In the genomic region with DNA sequence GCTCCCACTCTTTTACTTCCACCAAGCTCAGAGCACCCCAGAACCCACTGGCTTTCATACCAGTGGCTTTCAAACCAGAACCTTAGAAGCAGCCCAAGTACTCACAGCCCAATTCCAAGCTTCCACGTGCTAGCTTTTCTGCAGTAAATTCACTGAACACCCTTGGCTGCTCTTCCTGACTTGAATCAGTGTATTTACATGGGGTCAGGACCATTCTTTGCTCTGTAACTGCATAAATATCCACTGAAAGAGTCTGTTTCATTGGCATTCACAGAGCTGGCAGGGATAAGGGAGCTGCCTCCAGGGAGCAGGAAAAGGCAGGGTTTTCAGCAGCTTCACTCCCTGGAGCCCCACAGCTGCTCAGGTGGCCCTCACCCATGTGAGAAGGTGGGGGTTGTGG, we compare ENCODE assay signal across 15 cellular contexts. TPM values are rescaled to one million over a fixed set of nuclear protein-coding genes. Genes with fewer than 3 reads are reported as not detected.
"Had no signal": no experiment of that assay in that cellular context is flagged by ENCODE, and none has a peak within 500 bp of the region (broad histone marks: within the 10 kb centered on the region; RNA-seq: fewer than 3 reads in every experiment).

No MANE protein-coding gene starts in this region.

- DNase-seq: foreskin keratinocyte; kidney; left cardiac atrium; naive thymus-derived CD4-positive, alpha-beta T cell; nephron progenitor cell; posterior cingulate gyrus; sigmoid colon; stimulated activated CD4-positive, alpha-beta T cell treated with anti-CD3 and anti-CD28 coated beads, Interleukin-2, amount 100 ng/mL, for 24 hours; stimulated activated CD4-positive, alpha-beta T cell treated with anti-CD3 and anti-CD28 coated beads, Interleukin-4, amount 100 ng/mL, for 4 hours; stimulated activated naive B cell treated with anti-CD40 and anti-IgM and Interleukin-4, amounts not matched to agents 10 μg/mL and 1 μg/mL and 100 μg/mL, for 72 hours; stimulated activated naive CD8-positive, alpha-beta T cell treated with anti-CD3 and anti-CD28 coated beads, Interleukin-15, amount 100 ng/mL, for 72 hours; trophoblast cell had no signal

- H3K9me3 Mint-ChIP-seq: naive thymus-derived CD4-positive, alpha-beta T cell; stimulated activated naive B cell treated with anti-CD40 and anti-IgM and Interleukin-4, amounts not matched to agents 10 μg/mL and 1 μg/mL and 100 μg/mL, for 72 hours; stimulated activated naive CD8-positive, alpha-beta T cell treated with anti-CD3 and anti-CD28 coated beads, Interleukin-15, amount 100 ng/mL, for 72 hours had no signal

- H3K4me1 Mint-ChIP-seq: stimulated activated naive B cell treated with anti-CD40 and anti-IgM and Interleukin-4, amounts not matched to agents 10 μg/mL and 1 μg/mL and 100 μg/mL, for 72 hours; stimulated activated naive CD8-positive, alpha-beta T cell treated with anti-CD3 and anti-CD28 coated beads, Interleukin-15, amount 100 ng/mL, for 72 hours had no signal

- ATAC-seq: foreskin keratinocyte; left cardiac atrium; naive thymus-derived CD4-positive, alpha-beta T cell; stimulated activated naive B cell treated with anti-CD40 and anti-IgM and Interleukin-4, amounts not matched to agents 10 μg/mL and 1 μg/mL and 100 μg/mL, for 72 hours; stimulated activated naive CD8-positive, alpha-beta T cell treated with anti-CD3 and anti-CD28 coated beads, Interleukin-15, amount 100 ng/mL, for 72 hours had no signal

- H3K36me3 ChIP-seq: neutrophil, sigmoid colon had no signal

- H3K4me1 ChIP-seq: foreskin keratinocyte had no signal

- FAIRE-seq: kidney had no signal

- H3K27ac Mint-ChIP-seq: naive thymus-derived CD4-positive, alpha-beta T cell; nephron progenitor cell; stimulated activated naive B cell treated with anti-CD40 and anti-IgM and Interleukin-4, amounts not matched to agents 10 μg/mL and 1 μg/mL and 100 μg/mL, for 72 hours; stimulated activated naive CD8-positive, alpha-beta T cell treated with anti-CD3 and anti-CD28 coated beads, Interleukin-15, amount 100 ng/mL, for 72 hours had no signal

- H3K27ac ChIP-seq: foreskin keratinocyte, hepatocyte, neutrophil, skin epidermis had no signal

- H3K9me3 ChIP-seq: neutrophil, sigmoid colon had no signal

- H3K27me3 ChIP-seq: foreskin keratinocyte, hepatocyte, neutrophil, sigmoid colon had no signal

- H3K36me3 Mint-ChIP-seq: naive thymus-derived CD4-positive, alpha-beta T cell; stimulated activated naive B cell treated with anti-CD40 and anti-IgM and Interleukin-4, amounts not matched to agents 10 μg/mL and 1 μg/mL and 100 μg/mL, for 72 hours had no signal

- H3K4me3 ChIP-seq: hepatocyte, sigmoid colon, skin epidermis had no signal

- H3K4me2 ChIP-seq: hepatocyte had no signal

- H3K27me3 Mint-ChIP-seq: naive thymus-derived CD4-positive, alpha-beta T cell; stimulated activated naive CD8-positive, alpha-beta T cell treated with anti-CD3 and anti-CD28 coated beads, Interleukin-15, amount 100 ng/mL, for 72 hours had no signal

- H3K4me3 Mint-ChIP-seq: naive thymus-derived CD4-positive, alpha-beta T cell; nephron progenitor cell; stimulated activated naive B cell treated with anti-CD40 and anti-IgM and Interleukin-4, amounts not matched to agents 10 μg/mL and 1 μg/mL and 100 μg/mL, for 72 hours; stimulated activated naive CD8-positive, alpha-beta T cell treated with anti-CD3 and anti-CD28 coated beads, Interleukin-15, amount 100 ng/mL, for 72 hours had no signal

RNA-seq across cellular contexts. Expression of a gene that starts 43.9 kb away (rescaled TPM):
- total RNA-seq: foreskin keratinocyte had no signal
- polyA plus RNA-seq: foreskin keratinocyte had no signal
